Comparison of ENCODE assay signal across 11 cellular contexts in the genomic region with DNA sequence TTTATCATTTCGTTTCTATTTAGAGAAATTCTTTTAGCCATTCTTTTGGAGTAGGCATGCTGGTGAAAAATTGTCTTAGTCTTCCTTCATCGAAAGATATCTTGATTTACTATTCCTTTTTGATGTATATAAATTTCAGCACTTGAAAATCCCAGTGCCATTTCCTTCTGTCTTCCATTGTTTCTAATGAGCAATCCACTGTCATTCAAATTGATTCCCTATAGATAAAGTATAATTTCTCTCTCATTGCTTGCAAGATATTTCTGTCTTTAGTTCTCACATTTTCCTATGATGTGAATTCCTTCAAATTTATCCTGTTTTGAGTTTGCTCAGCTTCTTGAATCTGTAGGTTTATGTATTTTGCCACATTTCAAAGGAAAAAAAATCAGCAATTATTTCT.
"Had no signal": no experiment of that assay in that cellular context is flagged by ENCODE, and none has a peak within 500 bp of the region (broad histone marks: within the 10 kb centered on the region; RNA-seq: fewer than 3 reads in every experiment).

No MANE protein-coding gene starts in this region.

- ATAC-seq: GM23338, HCT116 had no signal

- H3K27ac Mint-ChIP-seq: GM23338, H9, HFFc6 had no signal

- H3K4me2 ChIP-seq: GM23338 had no signal

- H2AFZ ChIP-seq: GM23248, GM23338 had no signal

- H3K4me1 ChIP-seq: HAP-1 had no signal

- H3K36me3 ChIP-seq: HAP-1 had no signal

- DNase-seq: GM23248, GOT3, H7, H9, HCEC 1CT, HFFc6 had no signal

- H3K4me3 ChIP-seq: GM23248, GM23338, HAP-1 had no signal

- H3K9ac ChIP-seq: GM23248 had no signal

- FAIRE-seq: H1, H54 had no signal

- H3K27ac ChIP-seq: GM23248 had no signal

- H3K4me3 Mint-ChIP-seq: GM23338, H9, HFFc6 had no signal

- H3K4me1 Mint-ChIP-seq: GM23338 had no signal

- H3K9me3 ChIP-seq: HAP-1 had no signal
